Comparison of ENCODE assay signal across 10 cellular contexts in the genomic region with DNA sequence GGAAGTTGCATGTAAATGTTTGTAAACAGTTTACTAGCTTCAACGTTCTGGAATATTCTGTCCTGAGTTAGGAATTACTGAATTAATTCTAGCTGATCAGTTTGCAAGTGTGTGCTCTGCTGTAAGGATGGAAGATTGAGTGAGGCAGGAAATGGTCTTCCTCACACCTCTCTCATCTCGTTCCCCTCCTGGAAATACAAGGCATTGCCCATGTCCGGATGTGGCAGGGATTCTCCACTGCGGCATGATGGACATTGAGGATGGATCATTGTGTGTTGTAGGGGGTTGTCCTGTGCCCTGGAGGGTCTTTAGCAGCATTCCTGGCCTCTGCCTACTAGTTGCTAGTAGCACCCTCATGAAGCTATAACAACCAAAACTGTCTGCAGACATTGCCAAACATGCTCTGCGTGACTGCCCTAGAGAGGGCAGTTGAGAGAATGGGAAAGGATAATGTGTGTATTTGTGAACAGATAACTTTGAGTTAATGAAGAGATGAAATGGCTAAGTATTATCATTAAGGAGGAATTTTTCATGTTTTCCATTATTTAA. TPM values are rescaled to one million over a fixed set of nuclear protein-coding genes. Genes with fewer than 3 reads are reported as not detected.
DNase-seq lines count a peak whose midpoint lies in the region; ATAC-seq and TF ChIP-seq lines count a peak whose summit lies in the region.
"Had no signal": no experiment of that assay in that cellular context is flagged by ENCODE, and none has a peak within 500 bp of the region (broad histone marks: within the 10 kb centered on the region; RNA-seq: fewer than 3 reads in every experiment).

No MANE protein-coding gene starts in this region.

- H3K4me1 Mint-ChIP-seq in central memory CD8-positive, alpha-beta T cell, result peaks cover 54% of the 10 kb centered on the region
- H3K4me1 Mint-ChIP-seq in naive thymus-derived CD8-positive, alpha-beta T cell, result peaks cover 16 to 90% (median 71%) of the 10 kb centered on the region in 4 donors

- no peak for ATAC-seq in heart right ventricle
- no peak for ATAC-seq in Right ventricle myocardium inferior
- peak; percentile 26 for ATAC-seq in central memory CD8-positive, alpha-beta T cell (replicated peaks; ENCODE audit: extremely low read depth, poor library complexity, severe bottlenecking)
- ATAC-seq in naive thymus-derived CD8-positive, alpha-beta T cell, result peak; percentile 29 to 43
- no peak for ATAC-seq in HG02885 (IDR thresholded peaks at IDR 0.05; ENCODE audit: poor library complexity, unreplicated experiment)

- peaks cover 28% of the 10 kb centered on the region for H3K36me3 Mint-ChIP-seq in central memory CD8-positive, alpha-beta T cell (ENCODE audit: insufficient read depth)
- H3K36me3 Mint-ChIP-seq in naive thymus-derived CD8-positive, alpha-beta T cell, result peaks cover 0 to 20% (median 13%) of the 10 kb centered on the region in 3 donors

- no peak for DNase-seq in heart right ventricle
- DNase-seq in Right ventricle myocardium inferior (ENCODE audit: missing footprints), result no peak
- DNase-seq in central memory CD8-positive, alpha-beta T cell (ENCODE audit: low spot score in 2 of 2), result no peak
- peak in 2 of 10 donors; percentile 38 to 40 for DNase-seq in naive thymus-derived CD8-positive, alpha-beta T cell
- DNase-seq in AG08396 (ENCODE audit: low spot score), result no peak
- no peak for DNase-seq in stimulated activated naive CD4-positive, alpha-beta T cell treated with Interleukin-2 at 50 U/mL for 16 hours (lab: John Stamatoyannopoulos, UW)
- DNase-seq in activated effector memory CD4-positive, alpha-beta T cell treated with anti-CD3 and anti-CD28 coated beads, Interleukin-2, amount 50 U/mL, for 16 hours, result no peak
- DNase-seq: NCI-H2227 treated with DMSO at 0.1 percent for 48 hours had no signal

- peak overlapping the region; percentile 99 for H3K27ac Mint-ChIP-seq in central memory CD8-positive, alpha-beta T cell (ENCODE audit: low read depth)
- peak overlapping the region; percentile 95 to 100 (median 98) for H3K27ac Mint-ChIP-seq in naive thymus-derived CD8-positive, alpha-beta T cell

- H3K9me3 Mint-ChIP-seq in central memory CD8-positive, alpha-beta T cell, result no peaks in the 10 kb centered on the region
- peaks cover 0 to 6% (median 0%) of the 10 kb centered on the region in 9 donors for H3K9me3 Mint-ChIP-seq in naive thymus-derived CD8-positive, alpha-beta T cell

- intact Hi-C loops in heart right ventricle (cut with DNase I) (no loop called here), Right ventricle myocardium inferior (cut with DNase I) (no loop called here)

- no peaks in the 10 kb centered on the region for H3K27me3 Mint-ChIP-seq in central memory CD8-positive, alpha-beta T cell
- no peaks in the 10 kb centered on the region for H3K27me3 Mint-ChIP-seq in naive thymus-derived CD8-positive, alpha-beta T cell

- no peaks in the 10 kb centered on the region for H3K27me3 ChIP-seq in heart right ventricle

- H3K9me3 ChIP-seq in heart right ventricle, result no peaks in the 10 kb centered on the region

- WGBS in heart right ventricle, 2 donors, result 58 to 60% methylated on average over 5 of the region's 5 CpGs

- POLR2A ChIA-PET in naive thymus-derived CD8-positive, alpha-beta T cell (lab: Charles Lee), result interaction anchor here (0.8 to 10.9 kb wide), 4 partner anchors 12 to 104 kb away, joined by 3 to 141 read pairs (median 12); partner anchors contain the start of genes AP1S2, CA5B and ZRSR2

- H3K36me3 ChIP-seq in heart right ventricle, result no peaks in the 10 kb centered on the region

- peak overlapping the region; percentile 52 to 84 (median 74) for H3K27ac ChIP-seq in heart right ventricle
- H3K27ac ChIP-seq: epithelial cell of prostate had no signal

- peak overlapping the region in 2 of 10 donors; percentile 10 to 14 for H3K4me3 ChIP-seq in heart right ventricle

- no peak for TF ChIP-seq CTCF in heart right ventricle (IDR thresholded peaks at IDR 0.05)

- H3K4me3 Mint-ChIP-seq in central memory CD8-positive, alpha-beta T cell, result peak overlapping the region; percentile 75
- peak overlapping the region; percentile 65 to 83 (median 76) for H3K4me3 Mint-ChIP-seq in naive thymus-derived CD8-positive, alpha-beta T cell

- H3K4me1 ChIP-seq in heart right ventricle, result peaks cover 0 to 32% (median 26%) of the 10 kb centered on the region in 9 donors

RNA-seq across cellular contexts. Expression of gene CA5B, which starts 12.6 kb away (rescaled TPM):
- total RNA-seq in heart right ventricle (1 to 10 TPM; 2.4 to 4.9 (median 3.3) TPM), Right ventricle myocardium inferior (2.4 TPM)
- 1 to 10 TPM in 1 of 2 donors, under 1 TPM in 1; 0.77 to 1.8 TPM for polyA plus RNA-seq in heart right ventricle
- total RNA-seq in naive thymus-derived CD8-positive, alpha-beta T cell, result 10 to 100 TPM; 37.3 to 41.2 TPM
- polyA plus RNA-seq in naive thymus-derived CD8-positive, alpha-beta T cell, result 10 to 100 TPM; 44.2 to 69.4 (median 62.1) TPM

RNA-seq across cellular contexts. Expression of gene ZRSR2, which starts 39.6 kb away (rescaled TPM):
- total RNA-seq in heart right ventricle, result 1 to 10 TPM; 6.3 to 9.9 (median 7.4) TPM
- 10 to 100 TPM in 1 of 2 donors, 1 to 10 TPM in 1; 8.6 to 25.3 TPM for polyA plus RNA-seq in heart right ventricle
- 6.8 TPM for total RNA-seq in Right ventricle myocardium inferior
- total RNA-seq in naive thymus-derived CD8-positive, alpha-beta T cell, result 10 to 100 TPM; 22.4 to 24.9 TPM
- 10 to 100 TPM; 15.1 to 44.8 (median 27.7) TPM for polyA plus RNA-seq in naive thymus-derived CD8-positive, alpha-beta T cell

Comparison
In these comparisons a context has a peak if more than half of its experiments do, and no peak if none do; other contexts are left out.
1. ATAC-seq: peak in central memory CD8-positive, alpha-beta T cell (single experiment) and naive thymus-derived CD8-positive, alpha-beta T cell (2 of 2); none in heart right ventricle (0 of 8), Right ventricle myocardium inferior (single experiment) and HG02885 (single experiment).
2. RNA of gene CA5B, which starts 12.6 kb away (total RNA-seq): 37.3 to 41.2 TPM in naive thymus-derived CD8-positive, alpha-beta T cell; 2.4 to 4.9 TPM in heart right ventricle and 2.4 TPM in Right ventricle myocardium inferior (single experiment); every median in the first group is over 4 times any median in the second.